ENCODE assay signal across 28 cellular contexts in genomic region chr2:221068123-221068522, GRCh38.
"Had no signal": no experiment of that assay in that cellular context is flagged by ENCODE, and none has a peak within 500 bp of the region (broad histone marks: within the 10 kb centered on the region; RNA-seq: fewer than 3 reads in every experiment).

No MANE protein-coding gene starts in this region.

- H3K36me3 ChIP-seq: ovary, suprapubic skin, tibial artery, WERI-Rb-1 had no signal

- ATAC-seq: activated CD4-positive, CD25-positive, alpha-beta regulatory T cell treated with anti-CD3 and anti-CD28 coated beads, Interleukin-2, amount 50 U/mL, for 24 hours; left cardiac atrium had no signal

- H3K4me3 ChIP-seq: ovary, suprapubic skin, tibial artery had no signal

- H3K27me3 ChIP-seq: ovary, suprapubic skin, tibial artery had no signal

- H3K27me3 Mint-ChIP-seq: activated naive CD8-positive, alpha-beta T cell treated with anti-CD3 and anti-CD28 coated beads for 36 hours; progenitor cell of endocrine pancreas had no signal

- H3K4me1 Mint-ChIP-seq: activated naive CD8-positive, alpha-beta T cell treated with anti-CD3 and anti-CD28 coated beads for 36 hours; nephron had no signal

- H3K27ac Mint-ChIP-seq: activated naive CD4-positive, alpha-beta T cell treated with anti-CD3 and anti-CD28 coated beads for 36 hours; activated naive CD8-positive, alpha-beta T cell treated with anti-CD3 and anti-CD28 coated beads for 36 hours; activated T-helper 1 cell treated with anti-CD3 and anti-CD28 coated beads, Interleukin-12 subunit alpha, Interleukin-12 subunit beta, Interleukin-2, Interleukin-4 antibody, amounts not matched to agents 30 ng/mL and 10 ng/mL and 1 ng/mL, durations not matched to agents 14 hours and 24 hours and 36 hours; nephron; progenitor cell of endocrine pancreas had no signal

- DNase-seq: activated CD4-positive, alpha-beta T cell treated with anti-CD3 and anti-CD28 coated beads for 48 hours; activated CD4-positive, alpha-beta T cell treated with anti-CD3 and anti-CD28 coated beads, Interleukin-2, amount 50 U/mL, for 48 hours; activated CD8-positive, alpha-beta memory T cell treated with anti-CD3 and anti-CD28 coated beads, Interleukin-2, amount 50 U/mL, for 4 hours; activated effector memory CD4-positive, alpha-beta T cell treated with anti-CD3 and anti-CD28 coated beads, Interleukin-2, amount 50 U/mL, for 16 hours; activated naive CD4-positive, alpha-beta T cell treated with anti-CD3 and anti-CD28 coated beads for 36 hours; activated naive CD8-positive, alpha-beta T cell treated with anti-CD3 and anti-CD28 coated beads for 36 hours; activated T-cell treated with anti-CD3 and anti-CD28 coated beads, Interleukin-2, amount 50 U/mL, for 1 hour; amniotic stem cell; caudate nucleus; dermis blood vessel endothelial cell; effector CD4-positive, alpha-beta T cell; head of caudate nucleus; hippocampal formation; left cardiac atrium; mammary epithelial cell; ovary; retina; stimulated activated CD4-positive, alpha-beta T cell treated with anti-CD3 and anti-CD28 coated beads, Interleukin-15, amount 100 ng/mL, for 24 hours; stimulated activated CD4-positive, alpha-beta T cell treated with anti-CD3 and anti-CD28 coated beads, Interleukin-2, amount 100 ng/mL, for 24 hours; stimulated activated naive CD4-positive, alpha-beta T cell; tibial artery; WERI-Rb-1 had no signal

- H3K4me1 ChIP-seq: suprapubic skin, tibial artery had no signal

- H3K36me3 Mint-ChIP-seq: activated naive CD8-positive, alpha-beta T cell treated with anti-CD3 and anti-CD28 coated beads for 36 hours had no signal

- H3K4me3 Mint-ChIP-seq: activated naive CD4-positive, alpha-beta T cell treated with anti-CD3 and anti-CD28 coated beads for 36 hours; activated naive CD8-positive, alpha-beta T cell treated with anti-CD3 and anti-CD28 coated beads for 36 hours; activated T-helper 1 cell treated with anti-CD3 and anti-CD28 coated beads, Interleukin-12 subunit alpha, Interleukin-12 subunit beta, Interleukin-2, Interleukin-4 antibody, amounts not matched to agents 30 ng/mL and 10 ng/mL and 1 ng/mL, durations not matched to agents 14 hours and 24 hours and 36 hours; nephron had no signal

- H3K9me3 ChIP-seq: ovary, suprapubic skin, tibial artery had no signal

- H3K27ac ChIP-seq: epithelial cell of prostate, ovary, suprapubic skin, tibial artery, WERI-Rb-1 had no signal
